In genomic region chr20:13220857-13221297, GRCh38 we compare ENCODE assay signal across 8 cellular contexts. TPM values are rescaled to one million over a fixed set of nuclear protein-coding genes. Genes with fewer than 3 reads are reported as not detected.
A peak's percentile ranks its signal among the peaks of the same experiment; 100 is the strongest.
DNase-seq lines count a peak whose midpoint lies in the region; ATAC-seq and TF ChIP-seq lines count a peak whose summit lies in the region.

Gene ISM1 (plus strand): TSS chr20:13221274. CDS start chr20:13221777, 503 bp downstream.

- peaks cover 4 to 13% of the 10 kb centered on the region in 2 donors for H3K4me1 ChIP-seq in esophagus (ENCODE audit: control insufficient read depth in 2 of 2, insufficient read depth in 2 of 2, low read length in 1 of 2)

- ATAC-seq in HG03066 (IDR thresholded peaks at IDR 0.05; ENCODE audit: low read depth, unreplicated experiment): peak; percentile 23
- no peak for ATAC-seq in HG03045 (IDR thresholded peaks at IDR 0.05; ENCODE audit: unreplicated experiment)

- peaks cover 0 to 5% of the 10 kb centered on the region in 2 donors for H3K27me3 ChIP-seq in esophagus (ENCODE audit: control insufficient read depth in 1 of 2, insufficient read depth in 2 of 2, low read length in 2 of 2)

- 0 to 1% methylated on average over 36 to 37 of the region's 39 CpGs for WGBS in esophagus, 2 donors

- peak within 1 kb of the TSS; percentile 52 to 65 for H3K4me3 ChIP-seq in esophagus (ENCODE audit: low read depth in 1 of 2, low read length in 2 of 2)

- peaks cover 64% of the 10 kb centered on the region for H3K27me3 Mint-ChIP-seq in activated CD4-positive, alpha-beta T cell treated with anti-CD3 and anti-CD28 coated beads, Interleukin-2, amount 10 ng/mL, durations not matched to agents 7 days and 5 days
- H3K27me3 Mint-ChIP-seq in nephron (ENCODE audit: low read depth): peaks cover 74% of the 10 kb centered on the region
- peaks cover 78% of the 10 kb centered on the region for H3K27me3 Mint-ChIP-seq in type B pancreatic cell

- no peaks in the 10 kb centered on the region for H3K36me3 ChIP-seq in esophagus (ENCODE audit: control insufficient read depth in 2 of 2, insufficient read depth in 2 of 2, low read length in 1 of 2)

- H3K27ac Mint-ChIP-seq in activated CD4-positive, alpha-beta T cell treated with anti-CD3 and anti-CD28 coated beads, Interleukin-2, amount 10 ng/mL, durations not matched to agents 7 days and 5 days: peak within 1 kb of the TSS; percentile 79
- H3K27ac Mint-ChIP-seq in nephron: peak within 1 kb of the TSS in 1 of 3 experiments; percentile 52
- peak within 1 kb of the TSS; percentile 51 for H3K27ac Mint-ChIP-seq in type B pancreatic cell

- H3K9me3 ChIP-seq in esophagus (ENCODE audit: control insufficient read depth in 2 of 2, insufficient read depth in 1 of 2, low read depth in 1 of 2, low read length in 1 of 2): no peaks in the 10 kb centered on the region

- H3K9me3 Mint-ChIP-seq in activated CD4-positive, alpha-beta T cell treated with anti-CD3 and anti-CD28 coated beads, Interleukin-2, amount 10 ng/mL, durations not matched to agents 7 days and 5 days: no peaks in the 10 kb centered on the region
- H3K9me3 Mint-ChIP-seq in nephron (no peaks in the 10 kb centered on the region), type B pancreatic cell (no peaks in the 10 kb centered on the region)

- H3K4me3 Mint-ChIP-seq in activated CD4-positive, alpha-beta T cell treated with anti-CD3 and anti-CD28 coated beads, Interleukin-2, amount 10 ng/mL, durations not matched to agents 7 days and 5 days: peak within 1 kb of the TSS; percentile 76
- H3K4me3 Mint-ChIP-seq in nephron: peak within 1 kb of the TSS; percentile 87 to 90 (median 89)
- peak within 1 kb of the TSS; percentile 90 for H3K4me3 Mint-ChIP-seq in type B pancreatic cell

- POLR2A ChIA-PET in activated CD4-positive, alpha-beta T cell treated with anti-CD3 and anti-CD28 coated beads, Interleukin-2, amount 10 ng/mL, durations not matched to agents 7 days and 5 days (lab: Charles Lee): no interaction called here

- H3K4me1 Mint-ChIP-seq in activated CD4-positive, alpha-beta T cell treated with anti-CD3 and anti-CD28 coated beads, Interleukin-2, amount 10 ng/mL, durations not matched to agents 7 days and 5 days: peaks cover 16% of the 10 kb centered on the region
- H3K4me1 Mint-ChIP-seq in nephron (peaks cover 7% of the 10 kb centered on the region), type B pancreatic cell (ENCODE audit: unreplicated experiment) (peaks cover 9% of the 10 kb centered on the region)

- TF ChIP-seq CTCF in nephron (IDR thresholded peaks at IDR 0.05; ENCODE audit: unreplicated experiment in 3 of 3) (no peak), type B pancreatic cell (conservative IDR thresholded peaks at IDR 0.05) (no peak)

- peak within 1 kb of the TSS in 1 of 2 donors; percentile 27 for H3K27ac ChIP-seq in esophagus (ENCODE audit: low read depth in 2 of 2, low read length in 1 of 2)

- CTCF ChIA-PET in activated CD4-positive, alpha-beta T cell treated with anti-CD3 and anti-CD28 coated beads, Interleukin-2, amount 10 ng/mL, durations not matched to agents 7 days and 5 days (lab: Charles Lee): no interaction called here

- DNase-seq in ELF-1 (ENCODE audit: low read depth, low spot score): peak; percentile 46
- peak; percentile 34 for DNase-seq in activated CD4-positive, alpha-beta T cell treated with anti-CD3 and anti-CD28 coated beads, Interleukin-2, amount 10 ng/mL, durations not matched to agents 7 days and 5 days
- peak; percentile 70 for DNase-seq in type B pancreatic cell (ENCODE audit: extremely low spot score, unreplicated experiment)
- no peak for DNase-seq in GOT3 (lab: John Stamatoyannopoulos, UW)

- no peaks in the 10 kb centered on the region for H3K36me3 Mint-ChIP-seq in activated CD4-positive, alpha-beta T cell treated with anti-CD3 and anti-CD28 coated beads, Interleukin-2, amount 10 ng/mL, durations not matched to agents 7 days and 5 days (ENCODE audit: low read depth)
- no peaks in the 10 kb centered on the region for H3K36me3 Mint-ChIP-seq in nephron (ENCODE audit: low read depth)
- H3K36me3 Mint-ChIP-seq in type B pancreatic cell: peaks cover 3% of the 10 kb centered on the region

RNA-seq across cellular contexts. Expression of gene ISM1, which starts in this region (rescaled TPM):
- total RNA-seq in activated CD4-positive, alpha-beta T cell treated with anti-CD3 and anti-CD28 coated beads, Interleukin-2, amount 10 ng/mL, durations not matched to agents 7 days and 5 days: 1 to 10 TPM; 1.3 to 1.4 TPM
- polyA plus RNA-seq in esophagus: 1 to 10 TPM; 1.5 to 2.2 TPM
- 0.81 and 9.0 TPM in 2 replicates for total RNA-seq in type B pancreatic cell (ENCODE audit: low replicate concordance)
